Comparison of ENCODE assay signal across 1 cellular context in genomic region chr1:174689524-174689923, GRCh38.
A peak's percentile ranks its signal among the peaks of the same experiment; 100 is the strongest.
TF ChIP-seq lines count a peak whose summit lies in the region.

No MANE protein-coding gene starts in this region.

TF ChIP-seq in HepG2, 621 proteins besides CTCF, POLR2A, EP300 and RAD21 (continued from another document and continues in another):
- TF ChIP-seq HNF1A (IDR thresholded peaks at IDR 0.05; ENCODE audit: low read depth): no peak
- no peak for TF ChIP-seq HNF1A (CRISPR knock-in tag; IDR thresholded peaks at IDR 0.05; ENCODE audit: borderline replicate concordance)
- no peak for TF ChIP-seq FOXA1 (IDR thresholded peaks at IDR 0.05)
- peak; percentile 33; the same call in 1 of the 2 replicates for TF ChIP-seq FOXA1 (CRISPR knock-in tag; IDR thresholded peaks at IDR 0.05)
- peak; percentile 57; the same call in 1 of the 2 replicates for TF ChIP-seq KDM6A (CRISPR knock-in tag; IDR thresholded peaks at IDR 0.05; ENCODE audit: low read depth)
- no peak for TF ChIP-seq HNRNPK (IDR thresholded peaks at IDR 0.05; ENCODE audit: low read depth, low read length, poor library complexity, severe bottlenecking)
- no peak for TF ChIP-seq ZNF746 (CRISPR knock-in tag; IDR thresholded peaks at IDR 0.05)
- TF ChIP-seq ZNF331 (CRISPR knock-in tag; IDR thresholded peaks at IDR 0.05): no peak
- peak; percentile 22; the same call in 1 of the 2 replicates for TF ChIP-seq FOSL2 (CRISPR knock-in tag; IDR thresholded peaks at IDR 0.05)
- no peak for TF ChIP-seq GABPA (IDR thresholded peaks at IDR 0.05; ENCODE audit: low read depth, low read length)
- peak; percentile 58; the same call in 1 of the 2 replicates for TF ChIP-seq GABPA (CRISPR knock-in tag; IDR thresholded peaks at IDR 0.05; ENCODE audit: low read depth)
- TF ChIP-seq IRF2 (CRISPR knock-in tag; IDR thresholded peaks at IDR 0.05): 0 out of 2 replicates have a peak, but pooled peaks have one; percentile 47
- no peak for TF ChIP-seq SAFB2 (CRISPR knock-in tag; IDR thresholded peaks at IDR 0.05; ENCODE audit: borderline replicate concordance, low read depth)
- TF ChIP-seq HDAC2 (CRISPR knock-in tag; IDR thresholded peaks at IDR 0.05): 0 out of 2 replicates have a peak, but pooled peaks have one; percentile 48
- peak; percentile 59 for TF ChIP-seq SAP130 (CRISPR knock-in tag; IDR thresholded peaks at IDR 0.05; ENCODE audit: low read depth)
- TF ChIP-seq NR2C2 (CRISPR knock-in tag; IDR thresholded peaks at IDR 0.05; ENCODE audit: borderline replicate concordance): 0 out of 2 replicates have a peak, but pooled peaks have one; percentile 22
- 0 out of 2 replicates have a peak, but pooled peaks have one; percentile 14 for TF ChIP-seq SP5 (CRISPR knock-in tag; IDR thresholded peaks at IDR 0.05; ENCODE audit: borderline replicate concordance, low read depth)
- TF ChIP-seq CREM (IDR thresholded peaks at IDR 0.05): peak; percentile 35; the same call in 1 of the 2 replicates
- no peak for TF ChIP-seq CREM (CRISPR knock-in tag; IDR thresholded peaks at IDR 0.05)
- no peak for TF ChIP-seq SKIL (CRISPR knock-in tag; IDR thresholded peaks at IDR 0.05; ENCODE audit: borderline replicate concordance)
- no peak for TF ChIP-seq CREB1 (IDR thresholded peaks at IDR 0.05)
- TF ChIP-seq CREB1 (CRISPR knock-in tag; IDR thresholded peaks at IDR 0.05): peak; percentile 37; the same call in 1 of the 2 replicates
- TF ChIP-seq KAT8 (CRISPR knock-in tag; IDR thresholded peaks at IDR 0.05): peak; percentile 57; the same call in 1 of the 2 replicates
- peak; percentile 91 for TF ChIP-seq MIXL1 (CRISPR knock-in tag; IDR thresholded peaks at IDR 0.05)
- no peak for TF ChIP-seq ZNF605 (CRISPR knock-in tag; IDR thresholded peaks at IDR 0.05)
- 0 out of 2 replicates have a peak, but pooled peaks have one; percentile 7 for TF ChIP-seq STAG1 (CRISPR knock-in tag; IDR thresholded peaks at IDR 0.05)
- TF ChIP-seq ZGPAT (CRISPR knock-in tag; IDR thresholded peaks at IDR 0.05): peak; percentile 61
- TF ChIP-seq ZNF619 (CRISPR knock-in tag; IDR thresholded peaks at IDR 0.05): no peak
- peak; percentile 88 for TF ChIP-seq PAXIP1 (CRISPR knock-in tag; conservative IDR thresholded peaks at IDR 0.05)
- peak; percentile 64 for TF ChIP-seq ZMYM4 (CRISPR knock-in tag; IDR thresholded peaks at IDR 0.05)
- TF ChIP-seq SOX5 (CRISPR knock-in tag; IDR thresholded peaks at IDR 0.05; ENCODE audit: borderline replicate concordance): peak; percentile 88
- peak; percentile 89 for TF ChIP-seq HMG20A (CRISPR knock-in tag; IDR thresholded peaks at IDR 0.05; ENCODE audit: borderline replicate concordance)
- TF ChIP-seq HMG20B (CRISPR knock-in tag; conservative IDR thresholded peaks at IDR 0.05): no peak
- 0 out of 2 replicates have a peak, but pooled peaks have one; percentile 22 for TF ChIP-seq TARDBP (CRISPR knock-in tag; IDR thresholded peaks at IDR 0.05)
- no peak for TF ChIP-seq ZNF335 (CRISPR knock-in tag; IDR thresholded peaks at IDR 0.05)
- no peak for TF ChIP-seq ZNF598 (CRISPR knock-in tag; IDR thresholded peaks at IDR 0.05; ENCODE audit: borderline replicate concordance)
- TF ChIP-seq ARID5B (CRISPR knock-in tag; IDR thresholded peaks at IDR 0.05): peak; percentile 91
- peak; percentile 33; the same call in 1 of the 2 replicates for TF ChIP-seq HMGXB3 (CRISPR knock-in tag; IDR thresholded peaks at IDR 0.05; ENCODE audit: borderline replicate concordance)
- peak; percentile 33; the same call in 1 of the 2 replicates for TF ChIP-seq SOX13 (IDR thresholded peaks at IDR 0.05)
- peak in 1 of 2 experiments; percentile 88; a peak in 2 of 4 replicates for TF ChIP-seq SOX13 (CRISPR knock-in tag; conservative IDR thresholded peaks at IDR 0.05 in 1 of 2, IDR thresholded peaks at IDR 0.05 in 1 of 2)
- no peak for TF ChIP-seq AGO2 (optimal IDR thresholded peaks at IDR 0.05; ENCODE audit: low read depth, low read length)
